14 cellular contexts compared by ENCODE assay signal in the genomic region with DNA sequence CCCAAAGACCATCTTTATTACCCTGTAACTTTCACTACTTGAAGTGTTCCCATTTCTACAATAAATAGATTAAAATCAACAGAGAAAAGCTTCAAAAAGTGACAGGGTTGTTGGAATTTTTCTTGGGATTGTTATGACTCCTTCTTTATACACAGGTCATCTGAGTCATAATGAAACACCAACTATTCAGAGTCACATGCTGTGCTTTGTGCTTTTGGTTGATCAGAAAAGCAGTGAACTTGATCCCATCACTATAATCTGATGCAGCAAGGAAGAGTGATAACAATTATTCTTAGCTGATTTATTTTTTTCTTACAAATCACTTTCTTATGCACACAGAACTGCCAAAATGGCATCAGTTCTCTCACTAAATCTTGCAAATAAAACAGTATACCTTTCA.
DNase-seq lines count a peak whose midpoint lies in the region; ATAC-seq, FAIRE-seq and TF ChIP-seq lines count a peak whose summit lies in the region.
"Had no signal": no experiment of that assay in that cellular context is flagged by ENCODE, and none has a peak within 500 bp of the region (broad histone marks: within the 10 kb centered on the region; RNA-seq: fewer than 3 reads in every experiment).

No MANE protein-coding gene starts in this region.

- H3K9me3 ChIP-seq in RWPE2 (ENCODE audit: severe bottlenecking) (no peaks in the 10 kb centered on the region), endothelial cell of umbilical vein (replicated peaks; ENCODE audit: control insufficient read depth, insufficient read depth, low read length) (no peaks in the 10 kb centered on the region), neural progenitor cell (ENCODE audit: low read depth) (no peaks in the 10 kb centered on the region), WERI-Rb-1 (ENCODE audit: severe bottlenecking) (no peaks in the 10 kb centered on the region)
- H3K9me3 ChIP-seq: thyroid gland had no signal

- H3K4me1 ChIP-seq in RWPE2 (ENCODE audit: insufficient read depth, poor library complexity, severe bottlenecking), result peaks cover 15% of the 10 kb centered on the region
- H3K4me1 ChIP-seq in endothelial cell of umbilical vein (ENCODE audit: control insufficient read depth, extremely low read depth, insufficient read depth, low read length), result peaks cover 28% of the 10 kb centered on the region
- peaks cover 16% of the 10 kb centered on the region for H3K4me1 ChIP-seq in neural progenitor cell
- H3K4me1 ChIP-seq: thyroid gland had no signal

- H3K4me3 ChIP-seq in RWPE2 (ENCODE audit: severe bottlenecking), result no peak overlapping the region
- no peak overlapping the region for H3K4me3 ChIP-seq in endothelial cell of umbilical vein (replicated peaks in 1 of 3; ENCODE audit: insufficient read depth in 1 of 3, low read depth in 1 of 3, low read length in 3 of 3)
- no peak overlapping the region for H3K4me3 ChIP-seq in neural progenitor cell
- no peak overlapping the region for H3K4me3 ChIP-seq in WERI-Rb-1 (ENCODE audit: low read depth, low read length)
- H3K4me3 ChIP-seq: thyroid gland had no signal

- CTCF ChIA-PET in endothelial cell of umbilical vein (lab: Charles Lee), result interaction anchor here (1.1 to 1.7 kb wide), 3 partner anchors 10 to 1324 kb away, joined by 4 to 6 read pairs (median 6); no protein-coding TSS in a partner anchor
- CTCF ChIA-PET in activated CD8-positive, alpha-beta T cell treated with anti-CD3 and anti-CD28 coated beads for 36 hours (lab: Charles Lee), result no interaction called here

- intact Hi-C loops in endothelial cell of umbilical vein (cut with micrococcal nuclease), result no loop called here
- intact Hi-C loops in activated CD8-positive, alpha-beta T cell treated with anti-CD3 and anti-CD28 coated beads for 36 hours (cut with micrococcal nuclease), result no loop called here

- no peaks in the 10 kb centered on the region for H3K9me1 ChIP-seq in endothelial cell of umbilical vein (replicated peaks; ENCODE audit: control insufficient read depth, extremely low read depth, insufficient read depth, low read length)

- H3K4me1 Mint-ChIP-seq in neural progenitor cell, result peaks cover 45% of the 10 kb centered on the region
- H3K4me1 Mint-ChIP-seq in activated CD8-positive, alpha-beta T cell treated with anti-CD3 and anti-CD28 coated beads for 36 hours (ENCODE audit: low read depth), result no peaks in the 10 kb centered on the region

- dilution Hi-C loops in endothelial cell of umbilical vein (cut with MboI; ENCODE audit: extremely low pct_ligation_motif_present, low sequenced_read_pairs), result no loop called here

- DNase-seq in EL (peak; percentile 75), RWPE2 (ENCODE audit: low spot score) (no peak), endothelial cell of umbilical vein (ENCODE audit: low read depth, low spot score) (peak; percentile 83), neural progenitor cell (ENCODE audit: low spot score) (no peak), WERI-Rb-1 (no peak), GM19238 (ENCODE audit: insufficient read length, low spot score) (no peak), GM19240 (ENCODE audit: insufficient read length, low spot score) (no peak)
- DNase-seq in activated CD8-positive, alpha-beta T cell treated with anti-CD3 and anti-CD28 coated beads for 36 hours, result no peak
- DNase-seq: activated naive CD8-positive, alpha-beta T cell treated with anti-CD3 and anti-CD28 coated beads for 36 hours; CD8-positive, alpha-beta T cell; left ventricle myocardium superior; NCI-H2029 treated with DMSO at 0.1 percent for 48 hours; thyroid gland had no signal

- ATAC-seq in RWPE2 (ENCODE audit: low read depth), result peak; percentile 91
- ATAC-seq in activated CD8-positive, alpha-beta T cell treated with anti-CD3 and anti-CD28 coated beads for 36 hours, result no peak
- ATAC-seq: CD8-positive, alpha-beta T cell; left ventricle myocardium superior had no signal

- no peak for TF ChIP-seq POLR2A in endothelial cell of umbilical vein (IDR thresholded peaks at IDR 0.05; ENCODE audit: low read depth, low read length)

- H3K9ac ChIP-seq in endothelial cell of umbilical vein (replicated peaks; ENCODE audit: extremely low read depth, insufficient read depth, low read length), result no peak overlapping the region
- no peak overlapping the region for H3K9ac ChIP-seq in neural progenitor cell

- H2AFZ ChIP-seq in endothelial cell of umbilical vein (ENCODE audit: low read depth, low read length), result no peak overlapping the region
- no peak overlapping the region for H2AFZ ChIP-seq in neural progenitor cell (replicated peaks)

- H3K27me3 ChIP-seq in RWPE2 (ENCODE audit: insufficient read depth, poor library complexity, severe bottlenecking) (no peaks in the 10 kb centered on the region), endothelial cell of umbilical vein (ENCODE audit: control insufficient read depth in 2 of 2, insufficient read depth in 2 of 2, low read length in 2 of 2) (no peaks in the 10 kb centered on the region), neural progenitor cell (no peaks in the 10 kb centered on the region), WERI-Rb-1 (ENCODE audit: insufficient read depth, low read depth, severe bottlenecking) (no peaks in the 10 kb centered on the region)
- H3K27me3 ChIP-seq: thyroid gland had no signal

- H4K20me1 ChIP-seq in endothelial cell of umbilical vein (replicated peaks; ENCODE audit: control insufficient read depth, extremely low read depth, insufficient read depth, low read length), result no peaks in the 10 kb centered on the region
- no peaks in the 10 kb centered on the region for H4K20me1 ChIP-seq in neural progenitor cell (ENCODE audit: low read depth)

- H3K4me2 ChIP-seq in endothelial cell of umbilical vein (ENCODE audit: insufficient read depth, low read length) (peak overlapping the region; percentile 28), neural progenitor cell (no peak overlapping the region)

- H3F3A ChIP-seq in neural progenitor cell (ENCODE audit: low read depth), result peaks cover 4% of the 10 kb centered on the region

- H3K27me3 Mint-ChIP-seq in neural progenitor cell (ENCODE audit: insufficient read depth, low read depth), result no peaks in the 10 kb centered on the region
- H3K27me3 Mint-ChIP-seq in activated CD8-positive, alpha-beta T cell treated with anti-CD3 and anti-CD28 coated beads for 36 hours, result no peaks in the 10 kb centered on the region
- H3K27me3 Mint-ChIP-seq: activated naive CD8-positive, alpha-beta T cell treated with anti-CD3 and anti-CD28 coated beads for 36 hours had no signal

- H3K36me3 ChIP-seq in RWPE2 (ENCODE audit: low read depth) (no peaks in the 10 kb centered on the region), endothelial cell of umbilical vein (ENCODE audit: control insufficient read depth in 2 of 2, extremely low read depth in 1 of 2, insufficient read depth in 2 of 2, low read length in 2 of 2) (no peaks in the 10 kb centered on the region), neural progenitor cell (no peaks in the 10 kb centered on the region), WERI-Rb-1 (no peaks in the 10 kb centered on the region)
- H3K36me3 ChIP-seq: thyroid gland had no signal

- peak; percentile 64 for FAIRE-seq in endothelial cell of umbilical vein (lab: Jason Lieb, UNC)

- no peaks in the 10 kb centered on the region for H3K79me2 ChIP-seq in endothelial cell of umbilical vein (ENCODE audit: control insufficient read depth, insufficient read depth, low read length)
- no peaks in the 10 kb centered on the region for H3K79me2 ChIP-seq in neural progenitor cell (ENCODE audit: low read depth)

- no peaks in the 10 kb centered on the region for H3K36me3 Mint-ChIP-seq in neural progenitor cell
- no peaks in the 10 kb centered on the region for H3K36me3 Mint-ChIP-seq in activated CD8-positive, alpha-beta T cell treated with anti-CD3 and anti-CD28 coated beads for 36 hours (ENCODE audit: low read depth)

- POLR2A ChIA-PET in endothelial cell of umbilical vein (lab: Charles Lee), result no interaction called here
- POLR2A ChIA-PET in activated CD8-positive, alpha-beta T cell treated with anti-CD3 and anti-CD28 coated beads for 36 hours (lab: Charles Lee), result no interaction called here

- H3K27ac ChIP-seq in RWPE2 (ENCODE audit: poor library complexity, severe bottlenecking) (no peak overlapping the region), endothelial cell of umbilical vein (ENCODE audit: insufficient read depth, low read depth, low read length) (peak overlapping the region; percentile 43), neural progenitor cell (no peak overlapping the region), WERI-Rb-1 (no peak overlapping the region)
- H3K27ac ChIP-seq: thyroid gland had no signal

- H3K27ac Mint-ChIP-seq in neural progenitor cell, result peak overlapping the region; percentile 13
- no peak overlapping the region for H3K27ac Mint-ChIP-seq in activated CD8-positive, alpha-beta T cell treated with anti-CD3 and anti-CD28 coated beads for 36 hours
- H3K27ac Mint-ChIP-seq: activated naive CD8-positive, alpha-beta T cell treated with anti-CD3 and anti-CD28 coated beads for 36 hours; CD8-positive, alpha-beta T cell; T-helper 1 cell treated with Interleukin-12 subunit alpha and Interleukin-12 subunit beta and Interleukin-4 antibody, amounts not matched to agents 30 μg/mL and 1 μg/mL, for 36 hours had no signal

- BruUV-seq in endothelial cell of umbilical vein (replicated peaks; lab: Mats Ljungman, UMichigan), result no TSS peak

- no peak for TF ChIP-seq CTCF in RWPE2 (IDR thresholded peaks at IDR 0.05; ENCODE audit: poor library complexity, severe bottlenecking)
- no peak for TF ChIP-seq CTCF in endothelial cell of umbilical vein (IDR thresholded peaks at IDR 0.05; ENCODE audit: extremely low read depth in 1 of 2, insufficient read depth in 1 of 2, low read depth in 1 of 2, low read length in 2 of 2)
- TF ChIP-seq CTCF in neural progenitor cell (IDR thresholded peaks at IDR 0.05), result no peak
- TF ChIP-seq CTCF in activated CD8-positive, alpha-beta T cell treated with anti-CD3 and anti-CD28 coated beads for 36 hours (IDR thresholded peaks at IDR 0.05), result no peak
- no peak for TF ChIP-seq CTCF in WERI-Rb-1 (IDR thresholded peaks at IDR 0.05; ENCODE audit: low read depth, low read length)

- no peak overlapping the region for H3K4me3 Mint-ChIP-seq in neural progenitor cell
- no peak overlapping the region for H3K4me3 Mint-ChIP-seq in activated CD8-positive, alpha-beta T cell treated with anti-CD3 and anti-CD28 coated beads for 36 hours
- H3K4me3 Mint-ChIP-seq: activated naive CD8-positive, alpha-beta T cell treated with anti-CD3 and anti-CD28 coated beads for 36 hours; CD8-positive, alpha-beta T cell; T-helper 1 cell treated with Interleukin-12 subunit alpha and Interleukin-12 subunit beta and Interleukin-4 antibody, amounts not matched to agents 30 μg/mL and 1 μg/mL, for 36 hours had no signal

- H3K9me3 Mint-ChIP-seq in neural progenitor cell, result peaks cover 1% of the 10 kb centered on the region
- no peaks in the 10 kb centered on the region for H3K9me3 Mint-ChIP-seq in activated CD8-positive, alpha-beta T cell treated with anti-CD3 and anti-CD28 coated beads for 36 hours
- H3K9me3 Mint-ChIP-seq: activated naive CD8-positive, alpha-beta T cell treated with anti-CD3 and anti-CD28 coated beads for 36 hours; CD8-positive, alpha-beta T cell; T-helper 1 cell treated with Interleukin-12 subunit alpha and Interleukin-12 subunit beta and Interleukin-4 antibody, amounts not matched to agents 30 μg/mL and 1 μg/mL, for 36 hours had no signal

TF ChIP-seq in endothelial cell of umbilical vein, 7 proteins besides CTCF, POLR2A, EP300 and RAD21 (continues in another document):
- peak; percentile 54 for TF ChIP-seq GATA2 (IDR thresholded peaks at IDR 0.05; ENCODE audit: insufficient read depth, insufficient read length, low read depth, low read length)

Comparison
In these comparisons a context has a peak if more than half of its experiments do, and no peak if none do; other contexts are left out.
1. DNase-seq: peak in EL (single experiment) and endothelial cell of umbilical vein (single experiment); none in RWPE2 (single experiment), neural progenitor cell (single experiment), activated CD8-positive, alpha-beta T cell treated with anti-CD3 and anti-CD28 coated beads for 36 hours (single experiment), WERI-Rb-1 (single experiment), GM19238 (single experiment) and GM19240 (single experiment).